25 cellular contexts compared by ENCODE assay signal in the genomic region with DNA sequence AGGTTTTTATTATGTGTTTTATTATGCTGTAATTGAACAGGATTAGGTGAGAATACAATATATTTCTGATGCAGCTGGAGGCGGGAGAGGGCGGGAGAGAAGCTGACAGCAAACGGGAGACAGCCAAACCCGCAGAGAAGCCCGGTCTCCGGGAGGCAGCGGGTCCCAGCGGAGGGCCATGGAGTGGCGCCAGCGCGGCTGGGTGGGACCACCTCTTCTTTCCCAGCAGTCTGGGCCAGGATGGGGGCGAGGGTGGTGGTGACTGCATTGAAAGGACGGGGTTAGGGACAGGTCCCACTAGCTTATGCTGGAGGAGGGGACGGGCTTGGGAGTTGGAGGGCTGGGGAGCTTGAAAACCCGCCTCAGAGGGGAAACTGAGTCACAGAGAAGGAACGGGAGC. TPM values are rescaled to one million over a fixed set of nuclear protein-coding genes. Genes with fewer than 3 reads are reported as not detected.
DNase-seq lines count a peak whose midpoint lies in the region; FAIRE-seq and TF ChIP-seq lines count a peak whose summit lies in the region.
"Had no signal": no experiment of that assay in that cellular context is flagged by ENCODE, and none has a peak within 500 bp of the region (broad histone marks: within the 10 kb centered on the region; RNA-seq: fewer than 3 reads in every experiment).

No MANE protein-coding gene starts in this region.

- H3K36me3 Mint-ChIP-seq in HFFc6 (ENCODE audit: low read depth), result no peaks in the 10 kb centered on the region; the same call in none of the 2 replicates
- H3K36me3 Mint-ChIP-seq: IgD-negative memory B cell had no signal

- FAIRE-seq in kidney (lab: Jason Lieb, UNC), result no peak
- FAIRE-seq: bronchial epithelial cell had no signal

- H3K9me3 ChIP-seq in kidney (ENCODE audit: control insufficient read depth in 1 of 2, low read length in 2 of 2) (no peaks in the 10 kb centered on the region), colonic mucosa (no peaks in the 10 kb centered on the region), mammary epithelial cell (replicated peaks; ENCODE audit: insufficient read depth, low read length) (no peaks in the 10 kb centered on the region)
- H3K9me3 ChIP-seq: right atrium auricular region, spleen had no signal

- intact Hi-C loops in kidney (cut with DNase I) (no loop called here), colonic mucosa (cut with DNase I) (no loop called here), mammary epithelial cell (cut with micrococcal nuclease) (no loop called here)

- peaks cover 15% of the 10 kb centered on the region for H3K27me3 Mint-ChIP-seq in HFFc6 (ENCODE audit: insufficient read depth)

- dilution Hi-C loops in mammary epithelial cell (cut with HindIII; ENCODE audit: low sequenced_read_pairs), result no loop called here

- H2AFZ ChIP-seq in mammary epithelial cell (ENCODE audit: low read depth, low read length), result no peak overlapping the region

- TF ChIP-seq CTCF in HFFc6 (IDR thresholded peaks at IDR 0.05) (no peak), kidney (IDR thresholded peaks at IDR 0.05; ENCODE audit: borderline replicate concordance, extremely low read depth, insufficient read depth) (no peak), retinal pigment epithelial cell (conservative IDR thresholded peaks at IDR 0.05; ENCODE audit: low read depth, low read length) (no peak), colonic mucosa (IDR thresholded peaks at IDR 0.05) (no peak), mammary epithelial cell (conservative IDR thresholded peaks at IDR 0.05 in 1 of 2, IDR thresholded peaks at IDR 0.05 in 1 of 2; ENCODE audit: extremely low read depth in 1 of 2, insufficient read depth in 1 of 2, low read depth in 1 of 2, low read length in 2 of 2) (no peak), foreskin fibroblast (IDR thresholded peaks at IDR 0.05; ENCODE audit: low read depth, low read length) (no peak)

- H3K4me3 ChIP-seq in kidney (ENCODE audit: low read length in 2 of 2), result no peak overlapping the region
- peak overlapping the region; percentile 16 for H3K4me3 ChIP-seq in retinal pigment epithelial cell (ENCODE audit: low read length)
- no peak overlapping the region for H3K4me3 ChIP-seq in colonic mucosa
- no peak overlapping the region for H3K4me3 ChIP-seq in mammary epithelial cell (replicated peaks in 1 of 3; ENCODE audit: insufficient read depth in 1 of 3, low read depth in 2 of 3, low read length in 3 of 3)
- H3K4me3 ChIP-seq in foreskin fibroblast (ENCODE audit: low read depth in 1 of 2, low read length in 2 of 2), result no peak overlapping the region
- H3K4me3 ChIP-seq: right atrium auricular region, spleen had no signal

- H3K27ac Mint-ChIP-seq in HFFc6, result peak overlapping the region; percentile 69; the same call in 1 of the 2 replicates
- H3K27ac Mint-ChIP-seq: activated T-cell treated with anti-CD3 and anti-CD28 coated beads, Interleukin-2, amount 50 U/mL, for 24 hours; CD14-positive monocyte; IgD-negative memory B cell had no signal

- 78% methylated on average over 13 of the region's 16 CpGs for WGBS in mammary epithelial cell (ENCODE audit: low coverage, missing lambda C conversion rate)

- H3K4me3 Mint-ChIP-seq in HFFc6, result peak overlapping the region; percentile 78
- H3K4me3 Mint-ChIP-seq: activated T-cell treated with anti-CD3 and anti-CD28 coated beads, Interleukin-2, amount 50 U/mL, for 24 hours; IgD-negative memory B cell; naive B cell had no signal

- no peaks in the 10 kb centered on the region for H3K9me3 Mint-ChIP-seq in HFFc6
- H3K9me3 Mint-ChIP-seq: activated T-cell treated with anti-CD3 and anti-CD28 coated beads, Interleukin-2, amount 50 U/mL, for 24 hours; IgD-negative memory B cell had no signal

- BruUV-seq in mammary epithelial cell (replicated peaks; lab: Mats Ljungman, UMichigan), result no TSS peak

- in situ Hi-C loops in mammary epithelial cell (cut with MboI; ENCODE audit: low sequenced_read_pairs in 2 of 2), result no loop called here

- peaks cover under 1 to 9% of the 10 kb centered on the region in 2 donors for H3K4me1 ChIP-seq in kidney (ENCODE audit: control insufficient read depth in 1 of 2, insufficient read depth in 1 of 2, low read depth in 1 of 2, low read length in 2 of 2)
- H3K4me1 ChIP-seq in colonic mucosa, result no peaks in the 10 kb centered on the region
- H3K4me1 ChIP-seq in mammary epithelial cell (ENCODE audit: insufficient read depth, low read length), result peaks cover 23% of the 10 kb centered on the region

- H3K36me3 ChIP-seq in kidney (ENCODE audit: control insufficient read depth in 1 of 2, insufficient read depth in 2 of 2, low read length in 2 of 2) (no peaks in the 10 kb centered on the region), colonic mucosa (no peaks in the 10 kb centered on the region), mammary epithelial cell (ENCODE audit: insufficient read depth, low read length) (no peaks in the 10 kb centered on the region)
- H3K36me3 ChIP-seq: right atrium auricular region, spleen had no signal

- DNase-seq in HFFc6, result no peak
- DNase-seq in astrocyte of the hippocampus (ENCODE audit: low read depth, low spot score), result peak; percentile 26
- peak; percentile 58 for DNase-seq in kidney
- DNase-seq in retinal pigment epithelial cell (ENCODE audit: low read depth), result no peak
- DNase-seq in colonic mucosa, result no peak
- no peak for DNase-seq in mammary epithelial cell
- DNase-seq in foreskin fibroblast, result no peak
- DNase-seq: activated CD4-positive, alpha-beta T cell treated with anti-CD3 and anti-CD28 coated beads for 4 hours; activated naive CD4-positive, alpha-beta T cell; activated T-cell treated with anti-CD3 and anti-CD28 coated beads, Interleukin-2, amount 50 U/mL, for 24 hours; Calu3; DND-41; effector CD4-positive, alpha-beta T cell; naive B cell; NCI-H1694 treated with DMSO at 0.1 percent for 48 hours; NCI-H524; Right ventricle myocardium superior; spleen; trophoblast cell had no signal

- CTCF ChIA-PET in mammary epithelial cell (lab: Charles Lee; ENCODE audit: low non-redundant PET), result no interaction called here

- H3K9ac ChIP-seq in kidney (ENCODE audit: low read length in 2 of 2) (no peak overlapping the region), colonic mucosa (ENCODE audit: low read depth in 2 of 2, low read length in 2 of 2) (no peak overlapping the region), mammary epithelial cell (ENCODE audit: insufficient read depth, low read length) (no peak overlapping the region)

- H3K4me2 ChIP-seq in mammary epithelial cell (ENCODE audit: insufficient read depth, low read depth, low read length), result no peak overlapping the region

- H3K27ac ChIP-seq in kidney (ENCODE audit: low read depth in 2 of 2, low read length in 2 of 2) (no peak overlapping the region), colonic mucosa (no peak overlapping the region), mammary epithelial cell (ENCODE audit: insufficient read depth, low read depth, low read length) (no peak overlapping the region)
- H3K27ac ChIP-seq: epithelial cell of prostate, HL-60, right atrium auricular region, spleen had no signal

- no peaks in the 10 kb centered on the region for H4K20me1 ChIP-seq in mammary epithelial cell (ENCODE audit: insufficient read depth, low read length)

- H3K79me2 ChIP-seq in mammary epithelial cell (ENCODE audit: insufficient read depth, low read length), result no peaks in the 10 kb centered on the region

- H3K27me3 ChIP-seq in colonic mucosa (peaks cover 26% of the 10 kb centered on the region), mammary epithelial cell (ENCODE audit: insufficient read depth, low read length) (peaks cover 5% of the 10 kb centered on the region)

- H3K4me1 Mint-ChIP-seq in HFFc6 (ENCODE audit: low read depth), result peaks cover 57% of the 10 kb centered on the region

RNA-seq across cellular contexts. Expression of a gene that starts 14.5 kb away (rescaled TPM):
- 10 to 100 TPM; 14.5 to 21.1 (median 19.9) TPM for total RNA-seq in HFFc6 (2021; fragmentation: NEBNext Ultra II Directional; extraction: Animal tissue kit (Norgen Biotek cat#: 25700))
- total RNA-seq in kidney (9.8 TPM), colonic mucosa (10 to 100 TPM; 11.5 to 32.4 TPM), mammary epithelial cell (1 to 10 TPM; 1.5 to 2.3 TPM)
- polyA plus RNA-seq in kidney (ENCODE audit: insufficient read depth, low read depth, low replicate concordance) (9.7 TPM), mammary epithelial cell (0.92 TPM)
- not detected for polyA minus RNA-seq in mammary epithelial cell
- polyA plus RNA-seq: IgD-negative memory B cell had no signal

RNA-seq across cellular contexts. Expression of a gene that starts 16.2 kb away (rescaled TPM):
- 10 to 100 TPM; 44.1 to 57.4 (median 50.5) TPM for total RNA-seq in HFFc6 (2021; fragmentation: NEBNext Ultra II Directional; extraction: Animal tissue kit (Norgen Biotek cat#: 25700))
- total RNA-seq in kidney (51.6 TPM), colonic mucosa (10 to 100 TPM in 1 of 2 donors, 1 to 10 TPM in 1; 8.8 to 18.1 TPM), mammary epithelial cell (100 to 1,000 TPM in 1 of 2 donors, 10 to 100 TPM in 1; 79.4 to 102 TPM)
- polyA plus RNA-seq in kidney (ENCODE audit: insufficient read depth, low read depth, low replicate concordance) (23.3 TPM), mammary epithelial cell (104 TPM)
- polyA minus RNA-seq in mammary epithelial cell, result 101 TPM

RNA-seq across cellular contexts. Expression of a gene that starts 16.3 kb away (rescaled TPM):
- 1 to 10 TPM; 1.1 to 1.9 (median 1.2) TPM for total RNA-seq in HFFc6 (2021; fragmentation: NEBNext Ultra II Directional; extraction: Animal tissue kit (Norgen Biotek cat#: 25700))
- total RNA-seq in kidney, result 1.6 TPM
- polyA plus RNA-seq in kidney (ENCODE audit: insufficient read depth, low read depth, low replicate concordance), result 1.9 TPM
- under 1 TPM; 0.19 to 0.42 TPM for total RNA-seq in colonic mucosa
- total RNA-seq in mammary epithelial cell, result 1 to 10 TPM in 1 of 2 donors, under 1 TPM in 1; 0.59 to 2.7 TPM
- polyA plus RNA-seq in mammary epithelial cell, result 0.95 TPM
- polyA minus RNA-seq in mammary epithelial cell, result 0.47 TPM
- polyA plus RNA-seq: CD14-positive monocyte, IgD-negative memory B cell had no signal

RNA-seq across cellular contexts. Expression of a gene that starts 47.7 kb away (rescaled TPM):
- 10 to 100 TPM; 66.8 to 80.5 (median 74.6) TPM for total RNA-seq in HFFc6 (2021; fragmentation: NEBNext Ultra II Directional; extraction: Animal tissue kit (Norgen Biotek cat#: 25700))
- 54.7 TPM for total RNA-seq in kidney
- polyA plus RNA-seq in kidney (ENCODE audit: insufficient read depth, low read depth, low replicate concordance), result 47.3 TPM
- 10 to 100 TPM; 30.8 to 36.5 TPM for total RNA-seq in colonic mucosa
- 100 to 1,000 TPM in 1 of 2 donors, 10 to 100 TPM in 1; 44.3 to 159 TPM for total RNA-seq in mammary epithelial cell
- 30.4 TPM for polyA plus RNA-seq in mammary epithelial cell
- 18.3 TPM for polyA minus RNA-seq in mammary epithelial cell

RNA-seq across cellular contexts. Expression of a gene that starts 59.9 kb away (rescaled TPM):
- total RNA-seq in HFFc6 (2021; fragmentation: NEBNext Ultra II Directional; extraction: Animal tissue kit (Norgen Biotek cat#: 25700)), result 1 to 10 TPM; 5.7 to 9.5 (median 7.0) TPM
- total RNA-seq in kidney (8.9 TPM), colonic mucosa (10 to 100 TPM in 1 of 2 donors, 1 to 10 TPM in 1; 4.6 to 11.4 TPM), mammary epithelial cell (10 to 100 TPM in 1 of 2 donors, 1 to 10 TPM in 1; 6.8 to 18.7 TPM)
- polyA plus RNA-seq in kidney (ENCODE audit: insufficient read depth, low read depth, low replicate concordance) (3.8 TPM), mammary epithelial cell (14.4 TPM)
- 13.5 TPM for polyA minus RNA-seq in mammary epithelial cell

Comparison
In these comparisons a context has a peak if more than half of its experiments do, and no peak if none do; other contexts are left out.
1. DNase-seq: peak in astrocyte of the hippocampus (single experiment) and kidney (single experiment); none in HFFc6 (single experiment), retinal pigment epithelial cell (single experiment), colonic mucosa (single experiment), mammary epithelial cell (single experiment) and foreskin fibroblast (0 of 2).